Comparison of ENCODE assay signal across 8 cellular contexts in the genomic region with DNA sequence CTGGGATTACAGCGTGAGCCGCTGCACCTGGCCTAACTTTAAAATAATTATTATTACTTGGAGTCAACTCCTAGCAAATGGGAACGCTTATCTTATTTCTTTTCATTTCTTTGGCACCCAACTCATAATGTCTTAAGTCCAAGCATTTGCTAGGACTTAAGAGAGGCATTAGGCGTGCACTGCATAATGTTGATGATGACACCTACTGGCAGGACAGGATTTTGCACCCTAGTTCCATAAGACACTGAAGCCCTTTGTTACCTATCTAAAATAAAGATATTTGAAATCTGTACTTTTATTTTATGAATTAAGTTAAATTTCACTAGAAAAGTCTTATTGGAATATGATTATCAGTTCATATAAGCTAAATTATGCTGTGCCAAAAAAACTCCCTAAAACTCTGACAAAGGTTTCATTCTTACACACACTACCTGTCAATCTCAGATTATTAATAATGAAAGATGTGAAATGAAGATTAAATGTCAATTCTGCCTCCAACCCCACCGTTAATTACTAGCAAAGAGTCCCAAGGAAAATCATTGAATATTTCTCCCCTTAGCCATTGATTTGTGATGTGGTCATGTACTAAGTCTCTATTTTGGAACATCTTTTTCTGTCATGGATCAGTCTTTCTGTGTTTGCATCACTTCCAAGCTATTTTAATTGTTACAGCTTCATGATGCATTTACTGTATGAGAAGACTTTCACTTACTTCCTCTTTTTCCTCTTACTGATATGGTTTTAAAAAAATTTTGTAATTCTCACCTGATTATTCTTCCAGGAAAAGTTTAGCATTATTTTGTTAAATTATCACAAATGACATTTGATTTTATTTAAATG. TPM values are rescaled to one million over a fixed set of nuclear protein-coding genes. Genes with fewer than 3 reads are reported as not detected.
DNase-seq lines count a peak whose midpoint lies in the region; ATAC-seq, FAIRE-seq and TF ChIP-seq lines count a peak whose summit lies in the region.

No MANE protein-coding gene starts in this region.

- no peaks in the 10 kb centered on the region for H3K36me3 ChIP-seq in Peyer's patch
- no peaks in the 10 kb centered on the region for H3K36me3 ChIP-seq in small intestine (ENCODE audit: control insufficient read depth in 2 of 2, insufficient read depth in 2 of 2, low read length in 2 of 2)

- H3K4me1 Mint-ChIP-seq in activated naive CD4-positive, alpha-beta T cell treated with anti-CD3 and anti-CD28 coated beads, Interleukin-2, amount 10 ng/mL, durations not matched to agents 7 days and 5 days, result no peaks in the 10 kb centered on the region
- H3K4me1 Mint-ChIP-seq in T-helper 2 cell treated with Interferon-gamma antibody and Interleukin-4, amounts not matched to agents 5 μg/mL and 100 μg/mL, for 36 hours (ENCODE audit: low read depth), result no peaks in the 10 kb centered on the region

- TF ChIP-seq POLR2A in Peyer's patch (IDR thresholded peaks at IDR 0.05), result no peak

- H3K27me3 Mint-ChIP-seq in activated naive CD4-positive, alpha-beta T cell treated with anti-CD3 and anti-CD28 coated beads, Interleukin-2, amount 10 ng/mL, durations not matched to agents 7 days and 5 days, result no peaks in the 10 kb centered on the region
- no peaks in the 10 kb centered on the region for H3K27me3 Mint-ChIP-seq in T-helper 2 cell treated with Interferon-gamma antibody and Interleukin-4, amounts not matched to agents 5 μg/mL and 100 μg/mL, for 36 hours (ENCODE audit: low read depth)

- CTCF ChIA-PET in activated naive CD4-positive, alpha-beta T cell treated with anti-CD3 and anti-CD28 coated beads, Interleukin-2, amount 10 ng/mL, durations not matched to agents 7 days and 5 days (lab: Charles Lee), result interaction anchor here (0.6 kb wide), 1 partner anchor 1892 kb away, joined by 3 read pairs; no protein-coding TSS in a partner anchor

- H3K27ac ChIP-seq in Peyer's patch, result no peak overlapping the region
- no peak overlapping the region for H3K27ac ChIP-seq in small intestine (ENCODE audit: low read depth in 1 of 2, low read length in 1 of 2)

- H3K4me3 ChIP-seq in Peyer's patch, result no peak overlapping the region
- no peak overlapping the region for H3K4me3 ChIP-seq in small intestine (ENCODE audit: low read depth in 1 of 2, low read length in 2 of 2)

- no peak overlapping the region for H3K27ac Mint-ChIP-seq in activated naive CD4-positive, alpha-beta T cell treated with anti-CD3 and anti-CD28 coated beads, Interleukin-2, amount 10 ng/mL, durations not matched to agents 7 days and 5 days
- H3K27ac Mint-ChIP-seq in T-helper 2 cell treated with Interferon-gamma antibody and Interleukin-4, amounts not matched to agents 5 μg/mL and 100 μg/mL, for 36 hours, result no peak overlapping the region

- DNase-seq in activated naive CD4-positive, alpha-beta T cell treated with anti-CD3 and anti-CD28 coated beads, Interleukin-2, amount 10 ng/mL, durations not matched to agents 7 days and 5 days, result peak; percentile 30
- no peak for DNase-seq in activated naive CD4-positive, alpha-beta T cell (lab: John Stamatoyannopoulos, UW)
- peak in 1 of 3 donors; percentile 52 for DNase-seq in Peyer's patch
- peak; percentile 84 for DNase-seq in fibroblast of peridontal ligament (ENCODE audit: extremely low read depth)
- DNase-seq in small intestine, result peak; percentile 46
- no peak for DNase-seq in occipital lobe (lab: John Stamatoyannopoulos, UW)
- no peak for DNase-seq in T-helper 2 cell treated with Interferon-gamma antibody and Interleukin-4, amounts not matched to agents 5 μg/mL and 100 μg/mL, for 36 hours (ENCODE audit: low spot score)

- H3K4me1 ChIP-seq in Peyer's patch (no peaks in the 10 kb centered on the region), small intestine (ENCODE audit: control insufficient read depth in 2 of 2, insufficient read depth in 1 of 2, low read depth in 1 of 2, low read length in 1 of 2) (no peaks in the 10 kb centered on the region)

- FAIRE-seq in small intestine (lab: Jason Lieb, UNC), result no peak

- no peak overlapping the region for H3K4me3 Mint-ChIP-seq in activated naive CD4-positive, alpha-beta T cell treated with anti-CD3 and anti-CD28 coated beads, Interleukin-2, amount 10 ng/mL, durations not matched to agents 7 days and 5 days
- no peak overlapping the region for H3K4me3 Mint-ChIP-seq in T-helper 2 cell treated with Interferon-gamma antibody and Interleukin-4, amounts not matched to agents 5 μg/mL and 100 μg/mL, for 36 hours

- 55 to 68% (median 64%) methylated on average over 5 of the region's 5 CpGs for WGBS in small intestine, 3 donors

- peak; percentile 60 for ATAC-seq in HG02623 (IDR thresholded peaks at IDR 0.05; ENCODE audit: unreplicated experiment)

- H3K9me3 Mint-ChIP-seq in activated naive CD4-positive, alpha-beta T cell treated with anti-CD3 and anti-CD28 coated beads, Interleukin-2, amount 10 ng/mL, durations not matched to agents 7 days and 5 days, result peaks cover 2% of the 10 kb centered on the region
- no peaks in the 10 kb centered on the region for H3K9me3 Mint-ChIP-seq in T-helper 2 cell treated with Interferon-gamma antibody and Interleukin-4, amounts not matched to agents 5 μg/mL and 100 μg/mL, for 36 hours

- no peaks in the 10 kb centered on the region for H3K27me3 ChIP-seq in Peyer's patch
- H3K27me3 ChIP-seq in small intestine (ENCODE audit: control insufficient read depth in 2 of 2, insufficient read depth in 2 of 2, low read length in 2 of 2), result peaks cover 0 to 2% of the 10 kb centered on the region in 2 donors

- H3K36me3 Mint-ChIP-seq in activated naive CD4-positive, alpha-beta T cell treated with anti-CD3 and anti-CD28 coated beads, Interleukin-2, amount 10 ng/mL, durations not matched to agents 7 days and 5 days, result no peaks in the 10 kb centered on the region
- no peaks in the 10 kb centered on the region for H3K36me3 Mint-ChIP-seq in T-helper 2 cell treated with Interferon-gamma antibody and Interleukin-4, amounts not matched to agents 5 μg/mL and 100 μg/mL, for 36 hours (ENCODE audit: low read depth)

- peak in 4 of 6 experiments; percentile 25 to 57 (median 51) for TF ChIP-seq CTCF in Peyer's patch (IDR thresholded peaks at IDR 0.05)

- H3K9me3 ChIP-seq in Peyer's patch (no peaks in the 10 kb centered on the region), small intestine (ENCODE audit: control insufficient read depth, low read depth) (no peaks in the 10 kb centered on the region)

RNA-seq across cellular contexts. Expression of a gene that starts 12.7 kb away (rescaled TPM):
- 1 to 10 TPM in 1 of 4 donors, under 1 TPM in 1, not detected in 2; 0.66 to 1.3 TPM for total RNA-seq in Peyer's patch
- polyA plus RNA-seq in small intestine, result 1 to 10 TPM in 2 of 3 donors, not detected in 1; 1.1 to 1.5 TPM
- 200 TPM for total RNA-seq in occipital lobe

Comparison
In these comparisons a context has a peak if more than half of its experiments do, and no peak if none do; other contexts are left out.
1. DNase-seq: peak in activated naive CD4-positive, alpha-beta T cell treated with anti-CD3 and anti-CD28 coated beads, Interleukin-2, amount 10 ng/mL, durations not matched to agents 7 days and 5 days (single experiment), fibroblast of peridontal ligament (single experiment) and small intestine (single experiment); none in activated naive CD4-positive, alpha-beta T cell (0 of 4), occipital lobe (single experiment) and T-helper 2 cell treated with Interferon-gamma antibody and Interleukin-4, amounts not matched to agents 5 μg/mL and 100 μg/mL, for 36 hours (single experiment).
2. RNA of a gene that starts 12.7 kb away (total RNA-seq): 200 TPM in occipital lobe (single experiment); 0.66 to 1.3 TPM in Peyer's patch; every median in the first group is over 10 times any median in the second.